Comparison of ENCODE assay signal across 17 cellular contexts in the genomic region with DNA sequence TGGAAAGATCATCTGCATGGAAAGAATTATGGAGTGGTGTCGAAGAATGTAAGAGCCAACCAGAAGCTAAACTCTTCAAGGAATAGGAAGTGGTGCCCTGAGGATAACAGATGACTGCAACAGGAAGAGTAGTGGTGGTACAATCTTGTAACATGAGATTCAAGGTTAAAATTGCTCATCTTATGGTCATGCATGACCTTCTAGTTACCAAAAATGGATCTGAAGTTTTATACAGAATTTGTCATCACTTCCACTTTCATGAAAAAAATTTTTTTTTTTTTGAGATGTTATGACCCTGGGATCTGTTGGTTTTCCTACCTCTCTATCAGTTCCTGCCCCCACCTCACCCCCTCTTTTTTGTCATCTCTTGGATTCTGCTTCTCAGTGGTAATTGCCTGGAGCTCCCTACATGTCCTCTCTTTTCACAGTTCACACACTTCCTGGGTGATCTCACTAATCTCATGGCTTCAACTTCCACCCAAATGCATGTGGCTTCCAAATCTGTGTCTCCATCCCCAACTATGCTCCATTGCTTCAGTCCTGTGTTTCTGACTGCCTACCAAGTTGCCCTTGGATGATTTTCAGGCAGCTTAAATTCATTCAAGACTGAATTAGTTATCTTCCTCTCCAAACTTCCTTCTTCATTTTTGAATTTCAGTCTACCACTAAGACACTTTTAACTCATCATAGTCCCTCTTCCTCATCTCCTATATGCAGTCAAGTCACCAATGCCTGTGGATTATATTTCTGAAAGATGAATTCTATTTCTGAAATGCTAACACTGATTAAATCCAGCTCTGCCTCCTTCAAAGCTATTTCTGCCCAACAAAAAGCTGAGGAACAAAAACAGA. TPM values are rescaled to one million over a fixed set of nuclear protein-coding genes. Genes with fewer than 3 reads are reported as not detected.
DNase-seq lines count a peak whose midpoint lies in the region; ATAC-seq and TF ChIP-seq lines count a peak whose summit lies in the region.
"Had no signal": no experiment of that assay in that cellular context is flagged by ENCODE, and none has a peak within 500 bp of the region (broad histone marks: within the 10 kb centered on the region; RNA-seq: fewer than 3 reads in every experiment).

No MANE protein-coding gene starts in this region.

- TF ChIP-seq POLR2A in vagina (IDR thresholded peaks at IDR 0.05) (no peak), esophagus squamous epithelium (IDR thresholded peaks at IDR 0.05) (no peak)

- ATAC-seq in GM18861 (IDR thresholded peaks at IDR 0.05; ENCODE audit: unreplicated experiment): peak; percentile 85
- ATAC-seq in HG02938 (IDR thresholded peaks at IDR 0.05; ENCODE audit: unreplicated experiment): peak; percentile 54
- 0 out of 3 replicates have a peak, but pooled peaks have one; percentile 35 for ATAC-seq in RWPE2 (ENCODE audit: low read depth)
- no peak for ATAC-seq in HG03097 (IDR thresholded peaks at IDR 0.05; ENCODE audit: low FRiP score, unreplicated experiment)
- ATAC-seq: foreskin keratinocyte, PC-3 had no signal

- intact Hi-C loops in vagina (cut with DNase I) (no loop called here), esophagus squamous epithelium (cut with DNase I) (no loop called here)

- H3K4me1 ChIP-seq in RWPE2 (ENCODE audit: insufficient read depth, poor library complexity, severe bottlenecking) (no peaks in the 10 kb centered on the region), vagina (no peaks in the 10 kb centered on the region), esophagus squamous epithelium (no peaks in the 10 kb centered on the region)
- H3K4me1 ChIP-seq: BE2C, foreskin keratinocyte had no signal

- 56 to 72% methylated on average over 1 of the region's 1 CpG for WGBS in esophagus squamous epithelium, 2 donors

- H3K36me3 ChIP-seq in RWPE2 (ENCODE audit: low read depth): no peaks in the 10 kb centered on the region
- H3K36me3 ChIP-seq in vagina: no peaks in the 10 kb centered on the region
- H3K36me3 ChIP-seq in esophagus squamous epithelium: no peaks in the 10 kb centered on the region
- H3K36me3 ChIP-seq: BE2C had no signal

- peak; percentile 47 for DNase-seq in CD1c-positive myeloid dendritic cell (ENCODE audit: extremely low spot score)
- no peak for DNase-seq in RWPE2 (ENCODE audit: low spot score)
- no peak for DNase-seq in vagina (ENCODE audit: extremely low spot score in 2 of 2)
- DNase-seq in esophagus squamous epithelium (lab: John Stamatoyannopoulos, UW): no peak
- no peak for DNase-seq in NK-92 treated with Interleukin-12 subunit alpha and Interleukin-12 subunit beta, amount 100 ng/mL, for 24 hours (lab: John Stamatoyannopoulos, UW)
- DNase-seq: BE2C, foreskin keratinocyte, H7, PC-3, retina, T1000 had no signal

- H3K27ac ChIP-seq in RWPE2 (ENCODE audit: poor library complexity, severe bottlenecking) (no peak overlapping the region), vagina (no peak overlapping the region), esophagus squamous epithelium (no peak overlapping the region)
- H3K27ac ChIP-seq: foreskin keratinocyte had no signal

- no peaks in the 10 kb centered on the region for H3K9me3 ChIP-seq in RWPE2 (ENCODE audit: severe bottlenecking)
- no peaks in the 10 kb centered on the region for H3K9me3 ChIP-seq in vagina
- no peaks in the 10 kb centered on the region for H3K9me3 ChIP-seq in esophagus squamous epithelium
- H3K9me3 ChIP-seq: BE2C had no signal

- TF ChIP-seq CTCF in RWPE2 (IDR thresholded peaks at IDR 0.05; ENCODE audit: poor library complexity, severe bottlenecking) (no peak), vagina (IDR thresholded peaks at IDR 0.05) (no peak), esophagus squamous epithelium (IDR thresholded peaks at IDR 0.05) (no peak)

- H3K4me3 ChIP-seq in RWPE2 (ENCODE audit: severe bottlenecking): no peak overlapping the region
- H3K4me3 ChIP-seq in vagina: no peak overlapping the region
- no peak overlapping the region for H3K4me3 ChIP-seq in esophagus squamous epithelium

- H3K27me3 ChIP-seq in RWPE2 (ENCODE audit: insufficient read depth, poor library complexity, severe bottlenecking): peaks cover 20% of the 10 kb centered on the region
- H3K27me3 ChIP-seq in vagina: no peaks in the 10 kb centered on the region
- H3K27me3 ChIP-seq in esophagus squamous epithelium: no peaks in the 10 kb centered on the region

RNA-seq across cellular contexts. Expression of a gene that starts 48.4 kb away (rescaled TPM):
- 8.6 TPM for total RNA-seq in vagina
- 1 to 10 TPM; 1.2 to 5.0 (median 1.5) TPM for total RNA-seq in esophagus squamous epithelium
- total RNA-seq: astrocyte, foreskin keratinocyte, H7, kidney epithelial cell, myocyte, PC-3 had no signal
